In the genomic region with DNA sequence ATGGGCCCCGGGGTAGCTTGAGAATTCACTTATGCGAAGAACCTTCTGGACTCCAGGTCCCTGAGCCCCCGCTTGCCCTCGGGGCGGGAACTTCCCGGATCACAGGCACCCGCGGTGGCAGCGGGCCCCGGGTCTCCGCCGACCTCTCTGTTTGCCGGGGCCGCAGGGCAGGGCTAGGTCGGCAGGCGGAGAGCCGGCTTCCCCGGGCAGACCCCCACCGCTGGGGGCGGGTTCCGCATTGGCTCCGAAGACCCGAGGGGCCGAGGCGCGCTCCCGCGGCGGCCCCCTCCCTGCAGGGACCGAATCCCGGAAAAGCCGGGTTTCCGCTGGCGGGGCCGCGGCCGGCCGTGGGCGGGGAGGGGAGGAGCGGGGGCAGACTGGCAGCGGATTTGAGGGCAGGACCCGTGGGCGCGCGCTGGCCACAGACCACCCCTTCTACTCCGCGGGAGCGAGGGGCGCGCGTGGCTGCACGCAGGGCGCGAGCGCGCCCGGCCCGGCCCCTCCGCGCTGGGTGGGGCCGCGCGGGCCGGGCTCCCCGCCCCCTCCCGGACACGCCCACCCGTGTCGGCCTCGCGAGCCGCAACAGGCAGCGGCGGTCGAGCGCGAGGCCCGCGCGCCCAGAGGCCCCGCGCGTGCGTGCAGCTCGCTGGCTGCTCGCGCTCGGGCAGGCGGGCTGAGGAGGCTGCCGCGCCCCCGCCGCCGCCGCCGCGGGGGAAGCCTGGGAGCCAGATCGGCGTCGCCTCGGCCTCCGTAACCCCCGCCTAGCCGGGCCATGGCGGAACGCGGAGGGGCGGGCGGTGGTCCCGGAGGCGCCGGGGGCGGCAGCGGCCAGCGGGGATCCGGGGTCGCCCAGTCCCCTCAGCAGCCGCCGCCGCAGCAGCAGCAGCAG, we compare ENCODE assay signal across 8 cellular contexts. TPM values are rescaled to one million over a fixed set of nuclear protein-coding genes. Genes with fewer than 3 reads are reported as not detected.
DNase-seq lines count a peak whose midpoint lies in the region; ATAC-seq, FAIRE-seq and TF ChIP-seq lines count a peak whose summit lies in the region.

Gene PACS1 (plus strand): TSS at position 558 of the 889 bp plus-strand sequence. CDS start 215 bp downstream, at position 773.

- WGBS in small intestine, 3 donors = 0 to 1% (median 1%) methylated on average over 56 to 120 of the region's 120 CpGs

- H3K4me1 ChIP-seq in small intestine (ENCODE audit: control insufficient read depth in 2 of 2, insufficient read depth in 1 of 2, low read depth in 1 of 2, low read length in 1 of 2) = peaks cover 0 to 4% of the 10 kb centered on the region in 2 donors

- H3K27ac ChIP-seq in small intestine (ENCODE audit: low read depth in 1 of 2, low read length in 1 of 2) = peak within 1 kb of the TSS; percentile 72 to 90

- H3K27me3 ChIP-seq in MG63 = no peaks in the 10 kb centered on the region
- no peaks in the 10 kb centered on the region for H3K27me3 ChIP-seq in bronchial epithelial cell (ENCODE audit: control insufficient read depth, insufficient read depth, low read length)
- no peaks in the 10 kb centered on the region for H3K27me3 ChIP-seq in small intestine (ENCODE audit: control insufficient read depth in 2 of 2, insufficient read depth in 2 of 2, low read length in 2 of 2)

- peak within 1 kb of the TSS; percentile 92 for H3K4me3 Mint-ChIP-seq in activated B cell treated with CpG ODN at 0.5 μM for 24 hours

- H3K36me3 ChIP-seq in MG63 (peaks cover 51% of the 10 kb centered on the region), bronchial epithelial cell (ENCODE audit: control insufficient read depth, insufficient read depth, low read length) (peaks cover 7% of the 10 kb centered on the region), small intestine (ENCODE audit: control insufficient read depth in 2 of 2, insufficient read depth in 2 of 2, low read length in 2 of 2) (peaks cover 2 to 4% of the 10 kb centered on the region in 2 donors)

- FAIRE-seq in bronchial epithelial cell (lab: Jason Lieb, UNC) = no peak
- no peak for FAIRE-seq in small intestine (lab: Jason Lieb, UNC)

- CTCF ChIA-PET in activated B cell treated with CpG ODN at 0.5 μM for 24 hours (lab: Charles Lee) = interaction anchor here (0.9 to 3.2 kb wide), 9 partner anchors 10 to 152 kb away, joined by 3 to 59 read pairs (median 4); no protein-coding TSS in a partner anchor

- DNase-seq in D341Med (ENCODE audit: low spot score) = peak; percentile 91
- peak; percentile 77 for DNase-seq in MG63
- DNase-seq in activated B cell treated with CpG ODN at 0.5 μM for 24 hours = peak; percentile 82
- DNase-seq in bronchial epithelial cell (ENCODE audit: low read depth) = no peak
- DNase-seq in iPS-NIHi7 (ENCODE audit: extremely low spot score) = peak; percentile 91
- peak; percentile 54 for DNase-seq in small intestine

- H3K9me3 ChIP-seq in MG63 (no peaks in the 10 kb centered on the region), small intestine (ENCODE audit: control insufficient read depth, low read depth) (no peaks in the 10 kb centered on the region)

- no peaks in the 10 kb centered on the region for H3K27me3 Mint-ChIP-seq in activated B cell treated with CpG ODN at 0.5 μM for 24 hours

- no peaks in the 10 kb centered on the region for H3K9me3 Mint-ChIP-seq in activated B cell treated with CpG ODN at 0.5 μM for 24 hours

- H3K4me1 Mint-ChIP-seq in activated B cell treated with CpG ODN at 0.5 μM for 24 hours = peaks cover 66% of the 10 kb centered on the region

- intact Hi-C loops in activated B cell treated with CpG ODN at 0.5 μM for 24 hours (cut with micrococcal nuclease) = loop anchor here (1.0 to 2.0 kb wide), 6 partner anchors 11 to 188 kb away; partner anchors contain the start of gene SF3B2

- ATAC-seq in GM21619 (IDR thresholded peaks at IDR 0.05; ENCODE audit: unreplicated experiment) (peak; percentile 41), activated B cell treated with CpG ODN at 0.5 μM for 24 hours (ENCODE audit: low read depth) (peak; percentile 75), GM18870 (IDR thresholded peaks at IDR 0.05; ENCODE audit: unreplicated experiment) (no peak)

- H3K4me3 ChIP-seq in MG63 (peak within 1 kb of the TSS; percentile 66), bronchial epithelial cell (ENCODE audit: low read depth, low read length) (peak within 1 kb of the TSS; percentile 67), small intestine (ENCODE audit: low read depth in 1 of 2, low read length in 2 of 2) (peak within 1 kb of the TSS; percentile 66 to 68)

- peaks cover 69% of the 10 kb centered on the region for H3K36me3 Mint-ChIP-seq in activated B cell treated with CpG ODN at 0.5 μM for 24 hours (ENCODE audit: low read depth)

- peak within 1 kb of the TSS; percentile 95 for H3K27ac Mint-ChIP-seq in activated B cell treated with CpG ODN at 0.5 μM for 24 hours

- POLR2A ChIA-PET in activated B cell treated with CpG ODN at 0.5 μM for 24 hours (lab: Charles Lee) = interaction anchor here (0.6 to 6.8 kb wide), 13 partner anchors 11 to 70 kb away, joined by 3 to 59 read pairs (median 7); partner anchors contain the start of gene SF3B2

- TF ChIP-seq CTCF in activated B cell treated with CpG ODN at 0.5 μM for 24 hours (IDR thresholded peaks at IDR 0.05) (no peak), bronchial epithelial cell (IDR thresholded peaks at IDR 0.05; ENCODE audit: insufficient read depth, low read length, severe bottlenecking) (no peak)

RNA-seq across cellular contexts. Expression of gene PACS1, which starts in this region (rescaled TPM):
- total RNA-seq in MG63 (2014; rRNA removed; shearing (Covaris generic); ENCODE audit: low replicate concordance) = 2.6 and 11.2 TPM in 2 replicates
- 118 and 121 TPM in 2 replicates for total RNA-seq in activated B cell treated with CpG ODN at 0.5 μM for 24 hours
- total RNA-seq in bronchial epithelial cell = 6.8 and 7.0 TPM in 2 replicates
- polyA plus RNA-seq in small intestine = 10 to 100 TPM in 1 of 3 donors, 1 to 10 TPM in 2; 4.0 to 13.2 (median 6.8) TPM
